Comparison of ENCODE assay signal across 19 cellular contexts in genomic region chr9:13675638-13676000, GRCh38.
DNase-seq lines count a peak whose midpoint lies in the region; ATAC-seq and TF ChIP-seq lines count a peak whose summit lies in the region.
"Had no signal": no experiment of that assay in that cellular context is flagged by ENCODE, and none has a peak within 500 bp of the region (broad histone marks: within the 10 kb centered on the region; RNA-seq: fewer than 3 reads in every experiment).

No MANE protein-coding gene starts in this region.

- H4K20me1 ChIP-seq in GM23338 (replicated peaks; ENCODE audit: insufficient read depth) (no peaks in the 10 kb centered on the region), neural progenitor cell (ENCODE audit: low read depth) (no peaks in the 10 kb centered on the region)

- H3K27me3 ChIP-seq in GM23338 (ENCODE audit: insufficient read depth) = no peaks in the 10 kb centered on the region
- H3K27me3 ChIP-seq in left ventricle myocardium inferior (ENCODE audit: low read depth) = no peaks in the 10 kb centered on the region
- no peaks in the 10 kb centered on the region for H3K27me3 ChIP-seq in neural progenitor cell
- H3K27me3 ChIP-seq: Peyer's patch had no signal

- peak; percentile 49 for ATAC-seq in GM23338

- H3K4me1 ChIP-seq in GM23338 (ENCODE audit: insufficient read depth) = no peaks in the 10 kb centered on the region
- peaks cover 14% of the 10 kb centered on the region for H3K4me1 ChIP-seq in left ventricle myocardium inferior
- no peaks in the 10 kb centered on the region for H3K4me1 ChIP-seq in neural progenitor cell
- H3K4me1 ChIP-seq: Peyer's patch had no signal

- no peak overlapping the region for H3K27ac ChIP-seq in GM23338 (ENCODE audit: low read depth)
- H3K27ac ChIP-seq in left ventricle myocardium inferior (replicated peaks) = peak overlapping the region; percentile 66
- no peak overlapping the region for H3K27ac ChIP-seq in neural progenitor cell
- H3K27ac ChIP-seq: Peyer's patch had no signal

- H3K4me1 Mint-ChIP-seq in GM23338 (peaks cover 13% of the 10 kb centered on the region), neural progenitor cell (peaks cover 15% of the 10 kb centered on the region), Calu3 (ENCODE audit: low read depth, unreplicated experiment) (peaks cover 13% of the 10 kb centered on the region)
- H3K4me1 Mint-ChIP-seq: CD14-positive monocyte had no signal

- H3K4me2 ChIP-seq in GM23338 (no peak overlapping the region), neural progenitor cell (no peak overlapping the region)

- no peaks in the 10 kb centered on the region for H3K9me3 Mint-ChIP-seq in GM23338
- H3K9me3 Mint-ChIP-seq in neural progenitor cell = peaks cover 2% of the 10 kb centered on the region
- H3K9me3 Mint-ChIP-seq in Calu3 (ENCODE audit: low read depth, unreplicated experiment) = no peaks in the 10 kb centered on the region
- H3K9me3 Mint-ChIP-seq: H9, HFFc6 had no signal

- H3K9ac ChIP-seq in neural progenitor cell = no peak overlapping the region

- TF ChIP-seq CTCF in GM23338 (conservative IDR thresholded peaks at IDR 0.05; ENCODE audit: low read depth in 2 of 2) (no peak), choroid plexus epithelial cell (conservative IDR thresholded peaks at IDR 0.05; ENCODE audit: low read depth, low read length) (no peak), left ventricle myocardium inferior (IDR thresholded peaks at IDR 0.05; ENCODE audit: borderline replicate concordance) (no peak), neural progenitor cell (IDR thresholded peaks at IDR 0.05) (no peak), Calu3 (IDR thresholded peaks at IDR 0.05; ENCODE audit: unreplicated experiment) (no peak)

- H3K27me3 Mint-ChIP-seq in GM23338 (ENCODE audit: insufficient read depth, low read depth, poor library complexity) (peaks cover 6% of the 10 kb centered on the region), neural progenitor cell (ENCODE audit: insufficient read depth, low read depth) (peaks cover 6% of the 10 kb centered on the region), Calu3 (ENCODE audit: unreplicated experiment) (no peaks in the 10 kb centered on the region)

- H3K36me3 ChIP-seq in GM23338 (ENCODE audit: insufficient read depth) (no peaks in the 10 kb centered on the region), left ventricle myocardium inferior (no peaks in the 10 kb centered on the region), neural progenitor cell (no peaks in the 10 kb centered on the region)
- H3K36me3 ChIP-seq: Peyer's patch had no signal

- peak overlapping the region; percentile 24 for H3K27ac Mint-ChIP-seq in GM23338
- H3K27ac Mint-ChIP-seq in neural progenitor cell = peak overlapping the region; percentile 92
- no peak overlapping the region for H3K27ac Mint-ChIP-seq in Calu3 (ENCODE audit: unreplicated experiment)
- H3K27ac Mint-ChIP-seq: CD14-positive monocyte, HFFc6 had no signal

- CTCF ChIA-PET in Calu3 (lab: Charles Lee) = no interaction called here

- H3K79me2 ChIP-seq in GM23338 (replicated peaks; ENCODE audit: insufficient read depth) (no peaks in the 10 kb centered on the region), neural progenitor cell (ENCODE audit: low read depth) (no peaks in the 10 kb centered on the region)

- DNase-seq in GM23338 (ENCODE audit: low spot score) = peak; percentile 21
- peak; percentile 13 for DNase-seq in choroid plexus epithelial cell (ENCODE audit: low read depth)
- no peak for DNase-seq in left ventricle myocardium inferior
- DNase-seq in neural progenitor cell (ENCODE audit: low spot score) = no peak
- DNase-seq in Calu3 = no peak
- no peak for DNase-seq in DMS 273 treated with DMSO at 0.1 percent for 48 hours (lab: John Stamatoyannopoulos, UW)
- DNase-seq in CD1c-positive myeloid dendritic cell (ENCODE audit: extremely low spot score) = no peak
- DNase-seq: DMS79, H9, HFFc6, Karpas-422, MV-4-11, NCI-H1105 treated with DMSO at 0.1 percent for 48 hours, NCI-H2029 treated with DMSO at 0.1 percent for 48 hours, NCI-H345, NCI-H524, NCI-H82, Peyer's patch had no signal

- H3F3A ChIP-seq in GM23338 (replicated peaks; ENCODE audit: low read depth) (no peaks in the 10 kb centered on the region), neural progenitor cell (ENCODE audit: low read depth) (no peaks in the 10 kb centered on the region)

- H3K4me3 Mint-ChIP-seq in GM23338 (no peak overlapping the region), neural progenitor cell (no peak overlapping the region), Calu3 (ENCODE audit: low read depth, unreplicated experiment) (no peak overlapping the region)
- H3K4me3 Mint-ChIP-seq: CD14-positive monocyte, H9, HFFc6 had no signal

- intact Hi-C loops in left ventricle myocardium inferior (cut with micrococcal nuclease) = no loop called here
- intact Hi-C loops in Calu3 (cut with micrococcal nuclease; ENCODE audit: unreplicated experiment) = loop anchor here (10.0 kb wide), 1 partner anchor 231 kb away; no protein-coding TSS in a partner anchor

- H2AFZ ChIP-seq in GM23338 (peak overlapping the region; percentile 70; the same call in 1 of the 2 replicates), neural progenitor cell (replicated peaks) (no peak overlapping the region)

- H3K9me3 ChIP-seq in left ventricle myocardium inferior (replicated peaks) (peaks cover 7% of the 10 kb centered on the region), neural progenitor cell (ENCODE audit: low read depth) (no peaks in the 10 kb centered on the region)
- H3K9me3 ChIP-seq: Peyer's patch had no signal

- H3K4me3 ChIP-seq in GM23338 (no peak overlapping the region), choroid plexus epithelial cell (ENCODE audit: low read depth, low read length) (no peak overlapping the region), left ventricle myocardium inferior (no peak overlapping the region), neural progenitor cell (no peak overlapping the region)
- H3K4me3 ChIP-seq: Peyer's patch had no signal

- BruUV-seq in Calu3 (replicated peaks; lab: Mats Ljungman, UMichigan) = no TSS peak

- peaks cover 4% of the 10 kb centered on the region; the same call in 1 of the 2 replicates for H3K9me2 ChIP-seq in GM23338 (ENCODE audit: insufficient read depth)

- H3K36me3 Mint-ChIP-seq in GM23338 (ENCODE audit: low read depth) (no peaks in the 10 kb centered on the region), neural progenitor cell (no peaks in the 10 kb centered on the region), Calu3 (ENCODE audit: insufficient read depth, unreplicated experiment) (no peaks in the 10 kb centered on the region)
- H3K36me3 Mint-ChIP-seq: CD14-positive monocyte had no signal

TF ChIP-seq in GM23338, 12 proteins besides CTCF, POLR2A, EP300 and RAD21 (continues in another document):
- TF ChIP-seq POLR2AphosphoS5 (IDR thresholded peaks at IDR 0.05; ENCODE audit: low read depth) (no peak), NANOG (IDR thresholded peaks at IDR 0.05; ENCODE audit: borderline replicate concordance) (no peak), ZNF331 (CRISPR knock-in tag; IDR thresholded peaks at IDR 0.05; ENCODE audit: low read depth) (no peak), ETS1 (IDR thresholded peaks at IDR 0.05) (no peak), STAT1 (IDR thresholded peaks at IDR 0.05; ENCODE audit: unreplicated experiment) (no peak), ZNF114 (CRISPR knock-in tag; IDR thresholded peaks at IDR 0.05) (no peak), EZH2phosphoT487 (IDR thresholded peaks at IDR 0.05; ENCODE audit: unreplicated experiment) (no peak), EZH2 (IDR thresholded peaks at IDR 0.05; ENCODE audit: low read depth, unreplicated experiment) (no peak), JUNB (IDR thresholded peaks at IDR 0.05; ENCODE audit: unreplicated experiment) (no peak)

Comparison
In these comparisons a context has a peak if more than half of its experiments do, and no peak if none do; other contexts are left out.
1. DNase-seq: peak in GM23338 (single experiment) and choroid plexus epithelial cell (single experiment); none in left ventricle myocardium inferior (single experiment), neural progenitor cell (single experiment), Calu3 (single experiment), DMS 273 treated with DMSO at 0.1 percent for 48 hours (single experiment) and CD1c-positive myeloid dendritic cell (single experiment).